ENCODE assay signal across 16 cellular contexts in genomic region chr4:2898001-2898400, GRCh38. TPM values are rescaled to one million over a fixed set of nuclear protein-coding genes. Genes with fewer than 3 reads are reported as not detected.
DNase-seq lines count a peak whose midpoint lies in the region; ATAC-seq and TF ChIP-seq lines count a peak whose summit lies in the region.
"Had no signal": no experiment of that assay in that cellular context is flagged by ENCODE, and none has a peak within 500 bp of the region (broad histone marks: within the 10 kb centered on the region; RNA-seq: fewer than 3 reads in every experiment).

No MANE protein-coding gene starts in this region.

- DNase-seq in natural killer cell (no peak), islet precursor cell (peak; percentile 13), AML-193 (lab: John Stamatoyannopoulos, UW) (no peak), NOMO-1 treated with dmso at 0.1 percent for 144 hours (lab: John Stamatoyannopoulos, UW; ENCODE audit: unreplicated experiment) (no peak)
- DNase-seq in natural killer cell treated with Interleukin-12 subunit alpha and Interleukin-12 subunit beta and Interleukin-15 and Interleukin-18, amount 100 ng/mL, for 72 hours (ENCODE audit: low spot score), result no peak
- no peak for DNase-seq in activated naive CD8-positive, alpha-beta T cell treated with anti-CD3 and anti-CD28 coated beads for 36 hours
- DNase-seq: CD8-positive, alpha-beta T cell; KG1; MG63; NCI-H1092 treated with DMSO at 0.1 percent for 48 hours; NCI-H1694 treated with DMSO at 0.1 percent for 48 hours; NCI-H446; NCI-H748 treated with DMSO at 0.1 percent for 48 hours; SHP77 treated with DMSO at 0.1 percent for 48 hours had no signal

- no peak overlapping the region for H3K4me3 Mint-ChIP-seq in natural killer cell
- H3K4me3 Mint-ChIP-seq in natural killer cell treated with Interleukin-12 subunit alpha and Interleukin-12 subunit beta and Interleukin-15 and Interleukin-18, amount 100 ng/mL, for 72 hours, result no peak overlapping the region
- H3K4me3 Mint-ChIP-seq in activated naive CD8-positive, alpha-beta T cell treated with anti-CD3 and anti-CD28 coated beads for 36 hours, result no peak overlapping the region
- H3K4me3 Mint-ChIP-seq: CD8-positive, alpha-beta T cell had no signal

- no peaks in the 10 kb centered on the region for H3K27me3 Mint-ChIP-seq in natural killer cell (ENCODE audit: low read depth in 2 of 2)
- no peaks in the 10 kb centered on the region for H3K27me3 Mint-ChIP-seq in natural killer cell treated with Interleukin-12 subunit alpha and Interleukin-12 subunit beta and Interleukin-15 and Interleukin-18, amount 100 ng/mL, for 72 hours
- H3K27me3 Mint-ChIP-seq in activated naive CD8-positive, alpha-beta T cell treated with anti-CD3 and anti-CD28 coated beads for 36 hours, result no peaks in the 10 kb centered on the region

- H3K4me1 Mint-ChIP-seq in natural killer cell, result peaks cover 6 to 10% of the 10 kb centered on the region in 2 donors
- peaks cover 10 to 14% of the 10 kb centered on the region in 2 donors for H3K4me1 Mint-ChIP-seq in natural killer cell treated with Interleukin-12 subunit alpha and Interleukin-12 subunit beta and Interleukin-15 and Interleukin-18, amount 100 ng/mL, for 72 hours (ENCODE audit: low read depth in 2 of 2)
- H3K4me1 Mint-ChIP-seq in activated naive CD8-positive, alpha-beta T cell treated with anti-CD3 and anti-CD28 coated beads for 36 hours, result no peaks in the 10 kb centered on the region

- ATAC-seq in natural killer cell, result no peak
- ATAC-seq in natural killer cell treated with Interleukin-12 subunit alpha and Interleukin-12 subunit beta and Interleukin-15 and Interleukin-18, amount 100 ng/mL, for 72 hours, result no peak
- ATAC-seq in GM21528 (IDR thresholded peaks at IDR 0.05; ENCODE audit: low FRiP score, unreplicated experiment), result no peak
- ATAC-seq: CD8-positive, alpha-beta T cell; Panc1 had no signal

- TF ChIP-seq CTCF in natural killer cell (IDR thresholded peaks at IDR 0.05), result no peak

- peaks cover 32% of the 10 kb centered on the region for H3K36me3 Mint-ChIP-seq in natural killer cell
- peaks cover 32% of the 10 kb centered on the region for H3K36me3 Mint-ChIP-seq in natural killer cell treated with Interleukin-12 subunit alpha and Interleukin-12 subunit beta and Interleukin-15 and Interleukin-18, amount 100 ng/mL, for 72 hours
- peaks cover 14% of the 10 kb centered on the region for H3K36me3 Mint-ChIP-seq in activated naive CD8-positive, alpha-beta T cell treated with anti-CD3 and anti-CD28 coated beads for 36 hours

- H3K27ac Mint-ChIP-seq in natural killer cell, result peak overlapping the region; percentile 26 to 29
- peak overlapping the region in 1 of 2 donors; percentile 43 for H3K27ac Mint-ChIP-seq in natural killer cell treated with Interleukin-12 subunit alpha and Interleukin-12 subunit beta and Interleukin-15 and Interleukin-18, amount 100 ng/mL, for 72 hours
- peak overlapping the region; percentile 25 for H3K27ac Mint-ChIP-seq in activated naive CD8-positive, alpha-beta T cell treated with anti-CD3 and anti-CD28 coated beads for 36 hours

- no peaks in the 10 kb centered on the region for H3K9me3 Mint-ChIP-seq in natural killer cell
- H3K9me3 Mint-ChIP-seq in natural killer cell treated with Interleukin-12 subunit alpha and Interleukin-12 subunit beta and Interleukin-15 and Interleukin-18, amount 100 ng/mL, for 72 hours, result no peaks in the 10 kb centered on the region
- no peaks in the 10 kb centered on the region for H3K9me3 Mint-ChIP-seq in activated naive CD8-positive, alpha-beta T cell treated with anti-CD3 and anti-CD28 coated beads for 36 hours
- H3K9me3 Mint-ChIP-seq: CD8-positive, alpha-beta T cell had no signal

- intact Hi-C loops in natural killer cell (cut with micrococcal nuclease), result no loop called here

RNA-seq across cellular contexts. Expression of gene ADD1, which starts 54.4 kb away (rescaled TPM):
- 100 to 1,000 TPM; 383 to 465 (median 452) TPM for total RNA-seq in natural killer cell
- 100 to 1,000 TPM; 259 to 291 TPM for total RNA-seq in natural killer cell treated with Interleukin-12 subunit alpha and Interleukin-12 subunit beta and Interleukin-15 and Interleukin-18, amount 100 ng/mL, for 72 hours
- 100 to 1,000 TPM; 136 TPM for total RNA-seq in activated naive CD8-positive, alpha-beta T cell treated with anti-CD3 and anti-CD28 coated beads for 36 hours
